6 cellular contexts compared by ENCODE assay signal in genomic region chr6:23465912-23466311, GRCh38.
"Had no signal": no experiment of that assay in that cellular context is flagged by ENCODE, and none has a peak within 500 bp of the region (broad histone marks: within the 10 kb centered on the region; RNA-seq: fewer than 3 reads in every experiment).

No MANE protein-coding gene starts in this region.

- H3K4me1 Mint-ChIP-seq: IgD-negative memory B cell had no signal

- H3K36me3 Mint-ChIP-seq: IgD-negative memory B cell had no signal

- H3K4me3 ChIP-seq: K562 had no signal

- H3K27ac Mint-ChIP-seq: IgD-negative memory B cell had no signal

- H3K27ac ChIP-seq: HL-60 had no signal

- H3K4me3 Mint-ChIP-seq: IgD-negative memory B cell had no signal

- DNase-seq: IMR-90, KBM-7 had no signal

- ATAC-seq: HepG2, K562 had no signal

- H3K27me3 Mint-ChIP-seq: IgD-negative memory B cell had no signal
